In genomic region chr14:96390965-96391292, GRCh38 we compare ENCODE assay signal across 8 cellular contexts. TPM values are rescaled to one million over a fixed set of nuclear protein-coding genes. Genes with fewer than 3 reads are reported as not detected.
DNase-seq lines count a peak whose midpoint lies in the region; ATAC-seq and TF ChIP-seq lines count a peak whose summit lies in the region.

No MANE protein-coding gene starts in this region.

- TF ChIP-seq POLR2A in gastroesophageal sphincter (IDR thresholded peaks at IDR 0.05) = no peak

- peak overlapping the region; percentile 99 for H3K4me2 ChIP-seq in GM23338

- H3K4me1 ChIP-seq in GM23338 (ENCODE audit: insufficient read depth) = peaks cover 9% of the 10 kb centered on the region
- H3K4me1 ChIP-seq in gastroesophageal sphincter = peaks cover 0 to 19% (median 4%) of the 10 kb centered on the region in 3 donors

- H3K27ac Mint-ChIP-seq in GM23338 (no peak overlapping the region), T-helper 17 cell (peak overlapping the region; percentile 56)

- DNase-seq in GM23338 (ENCODE audit: low spot score) (no peak), T-helper 17 cell (no peak), skeletal muscle cell (ENCODE audit: low read depth) (no peak), dedifferentiated amniotic fluid mesenchymal stem cell (ENCODE audit: extremely low spot score) (no peak)

- no peak for TF ChIP-seq CTCF in GM23338 (conservative IDR thresholded peaks at IDR 0.05; ENCODE audit: low read depth in 2 of 2)
- no peak for TF ChIP-seq CTCF in gastroesophageal sphincter (IDR thresholded peaks at IDR 0.05)

- 0 out of 2 replicates have a peak, but pooled peaks cover 3% of the 10 kb centered on the region for H3K79me2 ChIP-seq in GM23338 (replicated peaks; ENCODE audit: insufficient read depth)

- no peaks in the 10 kb centered on the region; the same call in 2 of the 3 replicates for H3K9me3 Mint-ChIP-seq in GM23338

- no peaks in the 10 kb centered on the region for H3K9me2 ChIP-seq in GM23338 (ENCODE audit: insufficient read depth)

- H4K20me1 ChIP-seq in GM23338 (replicated peaks; ENCODE audit: insufficient read depth) = no peaks in the 10 kb centered on the region

- TF ChIP-seq EP300 in gastroesophageal sphincter (IDR thresholded peaks at IDR 0.05) = no peak

- peaks cover 32% of the 10 kb centered on the region for H3K27me3 ChIP-seq in GM23338 (ENCODE audit: insufficient read depth)
- H3K27me3 ChIP-seq in gastroesophageal sphincter = no peaks in the 10 kb centered on the region

- H3K27me3 Mint-ChIP-seq in GM23338 (ENCODE audit: insufficient read depth, low read depth, poor library complexity) (peaks cover 18% of the 10 kb centered on the region), T-helper 17 cell (no peaks in the 10 kb centered on the region)

- H3K36me3 ChIP-seq in GM23338 (ENCODE audit: insufficient read depth) = peaks cover under 1% of the 10 kb centered on the region; the same call in 1 of the 2 replicates
- H3K36me3 ChIP-seq in gastroesophageal sphincter = peaks cover 0 to 8% of the 10 kb centered on the region in 2 donors

- 0 to 8% methylated on average over 6 to 8 of the region's 13 CpGs for WGBS in gastroesophageal sphincter (ENCODE audit: low coverage in 1 of 2), 2 donors

- H3K9me3 ChIP-seq in T-helper 17 cell (ENCODE audit: control insufficient read depth, low read length, poor library complexity, severe bottlenecking) = no peaks in the 10 kb centered on the region
- H3K9me3 ChIP-seq in gastroesophageal sphincter = no peaks in the 10 kb centered on the region

- peak overlapping the region; percentile 100 for H2AFZ ChIP-seq in GM23338

- H3K4me3 ChIP-seq in GM23338 = peak overlapping the region; percentile 92
- peak overlapping the region; percentile 76 to 86 for H3K4me3 ChIP-seq in gastroesophageal sphincter
- peak overlapping the region; percentile 74 for H3K4me3 ChIP-seq in skeletal muscle cell (ENCODE audit: low read depth, low read length)

- H3K36me3 Mint-ChIP-seq in GM23338 (ENCODE audit: low read depth) (no peaks in the 10 kb centered on the region), T-helper 17 cell (ENCODE audit: low read depth) (no peaks in the 10 kb centered on the region)

- H3F3A ChIP-seq in GM23338 (replicated peaks; ENCODE audit: low read depth) = peaks cover 8% of the 10 kb centered on the region; the same call in 1 of the 2 replicates

- H3K4me1 Mint-ChIP-seq in GM23338 = no peaks in the 10 kb centered on the region
- H3K4me1 Mint-ChIP-seq in T-helper 17 cell = peaks cover 10% of the 10 kb centered on the region

- no peak for ATAC-seq in GM23338
- ATAC-seq in T-helper 17 cell = no peak
- no peak for ATAC-seq in gastroesophageal sphincter
- ATAC-seq in GM18519 (IDR thresholded peaks at IDR 0.05; ENCODE audit: low FRiP score, unreplicated experiment) = no peak
- ATAC-seq in GM21619 (IDR thresholded peaks at IDR 0.05; ENCODE audit: unreplicated experiment) = no peak
- no peak for ATAC-seq in HG02885 (IDR thresholded peaks at IDR 0.05; ENCODE audit: poor library complexity, unreplicated experiment)

- no peak overlapping the region for H3K27ac ChIP-seq in GM23338 (ENCODE audit: low read depth)
- peak overlapping the region in 3 of 4 donors; percentile 71 to 78 (median 76) for H3K27ac ChIP-seq in gastroesophageal sphincter

- H3K4me3 Mint-ChIP-seq in GM23338 (peak overlapping the region; percentile 91), T-helper 17 cell (peak overlapping the region; percentile 88)

TF ChIP-seq in GM23338, 12 proteins besides CTCF, POLR2A, EP300 and RAD21 (continues in another document):
- TF ChIP-seq ZNF114 (CRISPR knock-in tag; IDR thresholded peaks at IDR 0.05) = no peak
- TF ChIP-seq NANOG (IDR thresholded peaks at IDR 0.05; ENCODE audit: borderline replicate concordance) = no peak
- no peak for TF ChIP-seq EZH2 (IDR thresholded peaks at IDR 0.05; ENCODE audit: low read depth, unreplicated experiment)
- TF ChIP-seq ZNF462 (CRISPR knock-in tag; IDR thresholded peaks at IDR 0.05) = no peak
- TF ChIP-seq ETS1 (IDR thresholded peaks at IDR 0.05) = no peak
- no peak for TF ChIP-seq JUNB (IDR thresholded peaks at IDR 0.05; ENCODE audit: unreplicated experiment)
- no peak for TF ChIP-seq POLR2AphosphoS5 (IDR thresholded peaks at IDR 0.05; ENCODE audit: low read depth)

RNA-seq across cellular contexts. Expression of gene AK7, which starts 1.0 kb away (rescaled TPM):
- total RNA-seq in GM23338 (2014; rRNA removed; shearing (Covaris generic)) = 6.2 and 13.0 TPM in 2 replicates
- polyA plus RNA-seq in GM23338 (2016; fragmentation: Nextera tagmentation; extraction: Ambion mirVana) = 4.3 and 5.6 TPM in 2 replicates
- total RNA-seq in T-helper 17 cell = not detected
- 1 to 10 TPM in 2 of 4 donors, under 1 TPM in 1, not detected in 1; 0.94 to 3.8 (median 2.3) TPM for total RNA-seq in gastroesophageal sphincter

RNA-seq across cellular contexts. Expression of gene GSKIP, which starts 27.6 kb away (rescaled TPM):
- 50.9 and 58.8 TPM in 2 replicates for total RNA-seq in GM23338 (2014; rRNA removed; shearing (Covaris generic))
- polyA plus RNA-seq in GM23338 (2016; fragmentation: Nextera tagmentation; extraction: Ambion mirVana) = 15.0 and 17.4 TPM in 2 replicates
- total RNA-seq in T-helper 17 cell = 10 to 100 TPM in 1 of 2 donors, 1 to 10 TPM in 1; 9.3 to 13.2 TPM
- 10 to 100 TPM; 11.0 to 58.3 (median 23.0) TPM for total RNA-seq in gastroesophageal sphincter

RNA-seq across cellular contexts. Expression of gene ATG2B, which starts 27.8 kb away (rescaled TPM):
- 11.0 and 15.4 TPM in 2 replicates for total RNA-seq in GM23338 (2014; rRNA removed; shearing (Covaris generic))
- polyA plus RNA-seq in GM23338 (2016; fragmentation: Nextera tagmentation; extraction: Ambion mirVana) = 2.1 and 3.8 TPM in 2 replicates
- total RNA-seq in T-helper 17 cell (10 to 100 TPM; 27.8 to 28.7 TPM), gastroesophageal sphincter (10 to 100 TPM; 18.9 to 40.5 (median 25.8) TPM)
